8 cellular contexts compared by ENCODE assay signal in the genomic region with DNA sequence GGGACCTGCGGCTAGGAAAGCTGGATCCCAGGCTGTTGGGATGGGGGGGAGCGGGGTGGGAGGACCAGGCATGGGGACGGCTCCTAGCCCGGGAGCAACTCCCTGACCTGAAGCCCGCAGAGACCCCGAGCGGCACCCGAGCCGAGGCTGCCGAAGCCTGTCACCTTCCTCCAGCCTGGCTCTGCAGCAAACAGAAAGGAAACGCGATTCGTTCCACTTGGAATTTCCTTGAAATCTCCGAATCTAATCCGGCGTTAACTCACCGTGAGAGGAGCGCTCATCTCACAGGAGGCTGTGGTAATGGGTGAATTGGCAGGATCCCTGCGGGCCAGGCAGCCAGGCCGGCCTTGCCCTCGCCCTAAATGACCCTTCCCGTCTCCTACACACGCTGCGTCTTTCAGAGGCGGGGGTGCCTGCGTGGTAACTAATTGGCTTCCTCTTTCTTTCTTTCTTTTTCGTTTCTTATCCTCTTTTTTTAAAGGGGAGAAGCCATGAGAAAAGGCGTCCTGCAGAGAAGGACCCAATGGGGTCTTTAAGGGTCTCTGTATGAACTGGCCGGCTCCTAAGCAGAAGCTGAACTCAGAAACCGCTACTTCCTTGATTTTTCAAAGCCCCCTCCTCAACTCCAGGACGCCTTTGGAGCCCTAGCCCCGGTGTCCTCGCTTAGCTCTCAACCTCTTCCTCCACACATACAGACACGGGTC. TPM values are rescaled to one million over a fixed set of nuclear protein-coding genes. Genes with fewer than 3 reads are reported as not detected.
DNase-seq lines count a peak whose midpoint lies in the region; ATAC-seq and TF ChIP-seq lines count a peak whose summit lies in the region.

No MANE protein-coding gene starts in this region.

- no peaks in the 10 kb centered on the region for H3K9me3 Mint-ChIP-seq in neural progenitor cell

- H3K27me3 Mint-ChIP-seq in neural progenitor cell (ENCODE audit: insufficient read depth, low read depth), result peaks cover 62% of the 10 kb centered on the region

- peak overlapping the region; percentile 94 for H3K4me3 Mint-ChIP-seq in neural progenitor cell

- no peak overlapping the region for H2AFZ ChIP-seq in neural progenitor cell (replicated peaks)

- no peak for TF ChIP-seq CTCF in breast epithelium (IDR thresholded peaks at IDR 0.05)
- TF ChIP-seq CTCF in neural progenitor cell (IDR thresholded peaks at IDR 0.05), result no peak
- no peak for TF ChIP-seq CTCF in uterus (IDR thresholded peaks at IDR 0.05)

- POLR2A ChIA-PET in HEK293T (lab: Yijun Ruan, JAX), result no interaction called here

- H3K27ac ChIP-seq in HUES6 (ENCODE audit: low read depth, low read length) (no peak overlapping the region), breast epithelium (no peak overlapping the region), neural progenitor cell (no peak overlapping the region), uterus (no peak overlapping the region)

- no peak for ATAC-seq in HG03095 (IDR thresholded peaks at IDR 0.05; ENCODE audit: unreplicated experiment)
- ATAC-seq in HG03460 (IDR thresholded peaks at IDR 0.05; ENCODE audit: unreplicated experiment), result no peak

- H3K36me3 Mint-ChIP-seq in neural progenitor cell, result no peaks in the 10 kb centered on the region

- H3K27ac Mint-ChIP-seq in neural progenitor cell, result peak overlapping the region; percentile 77

- H3K9ac ChIP-seq in HUES6 (ENCODE audit: low read length) (no peak overlapping the region), neural progenitor cell (no peak overlapping the region)

- H3K4me3 ChIP-seq in HUES6 (ENCODE audit: low read depth, low read length), result peak overlapping the region; percentile 62
- peak overlapping the region; percentile 26 to 63 (median 43) for H3K4me3 ChIP-seq in breast epithelium
- H3K4me3 ChIP-seq in neural progenitor cell, result peak overlapping the region; percentile 42
- peak overlapping the region in 1 of 2 donors; percentile 17 for H3K4me3 ChIP-seq in uterus

- H3K4me1 ChIP-seq in HUES6 (ENCODE audit: control insufficient read depth, insufficient read depth, low read length) (peaks cover 28% of the 10 kb centered on the region), breast epithelium (peaks cover 10 to 26% of the 10 kb centered on the region in 2 donors), neural progenitor cell (peaks cover 39% of the 10 kb centered on the region), uterus (peaks cover 0 to 12% of the 10 kb centered on the region in 2 donors)

- CTCF ChIA-PET in HEK293T (lab: Yijun Ruan, JAX), result no interaction called here

- H3K36me3 ChIP-seq in HUES6 (ENCODE audit: control insufficient read depth, insufficient read depth, low read length) (no peaks in the 10 kb centered on the region), breast epithelium (no peaks in the 10 kb centered on the region), neural progenitor cell (no peaks in the 10 kb centered on the region), uterus (no peaks in the 10 kb centered on the region)

- H3K79me2 ChIP-seq in neural progenitor cell (ENCODE audit: low read depth), result no peaks in the 10 kb centered on the region

- DNase-seq in Daoy (ENCODE audit: low read depth) (peak; percentile 47), breast epithelium (ENCODE audit: low spot score in 2 of 2) (no peak), neural progenitor cell (ENCODE audit: low spot score) (peak; percentile 57), uterus (no peak), HEK293T (ENCODE audit: extremely low spot score) (no peak)

- peaks cover 98% of the 10 kb centered on the region for H3K27me3 ChIP-seq in HUES6 (ENCODE audit: control insufficient read depth, insufficient read depth, low read length)
- peaks cover 16 to 94% of the 10 kb centered on the region in 2 donors for H3K27me3 ChIP-seq in breast epithelium
- peaks cover 100% of the 10 kb centered on the region for H3K27me3 ChIP-seq in neural progenitor cell
- H3K27me3 ChIP-seq in uterus, result peaks cover 27 to 77% of the 10 kb centered on the region in 2 donors

- peak overlapping the region; percentile 72 for H3K4me2 ChIP-seq in neural progenitor cell

- peaks cover 38% of the 10 kb centered on the region for H3F3A ChIP-seq in neural progenitor cell (ENCODE audit: low read depth)

- intact Hi-C loops in breast epithelium (cut with DNase I; ENCODE audit: low total_unique reads) (no loop called here), uterus (cut with DNase I; ENCODE audit: low total_unique reads) (loop anchor here (10.0 kb wide), 1 partner anchor 51 kb away; no protein-coding TSS in a partner anchor)

- no peak for TF ChIP-seq POLR2A in breast epithelium (IDR thresholded peaks at IDR 0.05)
- TF ChIP-seq POLR2A in uterus (IDR thresholded peaks at IDR 0.05), result no peak

- H3K9me3 ChIP-seq in HUES6 (ENCODE audit: control insufficient read depth, insufficient read depth, low read depth, low read length) (no peaks in the 10 kb centered on the region), breast epithelium (no peaks in the 10 kb centered on the region), neural progenitor cell (ENCODE audit: low read depth) (no peaks in the 10 kb centered on the region), uterus (no peaks in the 10 kb centered on the region)

- H4K20me1 ChIP-seq in neural progenitor cell (ENCODE audit: low read depth), result peaks cover 68% of the 10 kb centered on the region

- H3K4me1 Mint-ChIP-seq in neural progenitor cell, result peaks cover 52% of the 10 kb centered on the region

TF ChIP-seq in HEK293T, 16 proteins besides CTCF, POLR2A, EP300 and RAD21:
- TF ChIP-seq FOXK2 (IDR thresholded peaks at IDR 0.05), result no peak
- TF ChIP-seq TARDBP (IDR thresholded peaks at IDR 0.05), result no peak
- TF ChIP-seq NFRKB (IDR thresholded peaks at IDR 0.05), result no peak
- TF ChIP-seq ARNT (IDR thresholded peaks at IDR 0.05), result no peak
- TF ChIP-seq ELF4 (IDR thresholded peaks at IDR 0.05), result no peak
- TF ChIP-seq, protein P1, sequence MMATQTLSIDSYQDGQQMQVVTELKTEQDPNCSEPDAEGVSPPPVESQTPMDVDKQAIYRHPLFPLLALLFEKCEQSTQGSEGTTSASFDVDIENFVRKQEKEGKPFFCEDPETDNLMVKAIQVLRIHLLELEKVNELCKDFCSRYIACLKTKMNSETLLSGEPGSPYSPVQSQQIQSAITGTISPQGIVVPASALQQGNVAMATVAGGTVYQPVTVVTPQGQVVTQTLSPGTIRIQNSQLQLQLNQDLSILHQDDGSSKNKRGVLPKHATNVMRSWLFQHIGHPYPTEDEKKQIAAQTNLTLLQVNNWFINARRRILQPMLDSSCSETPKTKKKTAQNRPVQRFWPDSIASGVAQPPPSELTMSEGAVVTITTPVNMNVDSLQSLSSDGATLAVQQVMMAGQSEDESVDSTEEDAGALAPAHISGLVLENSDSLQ (IDR thresholded peaks at IDR 0.05), result no peak
- no peak for TF ChIP-seq CTBP1 (IDR thresholded peaks at IDR 0.05; ENCODE audit: borderline replicate concordance)
- no peak for TF ChIP-seq LEF1 (IDR thresholded peaks at IDR 0.05; ENCODE audit: borderline replicate concordance)
- no peak for TF ChIP-seq L3MBTL2 (conservative IDR thresholded peaks at IDR 0.05)
- TF ChIP-seq SUZ12 (IDR thresholded peaks at IDR 0.05), result no peak
- no peak for TF ChIP-seq BHLHE40 (IDR thresholded peaks at IDR 0.05; ENCODE audit: borderline replicate concordance)
- TF ChIP-seq HDGF (IDR thresholded peaks at IDR 0.05; ENCODE audit: borderline replicate concordance), result no peak
- no peak for TF ChIP-seq ZNF384 (IDR thresholded peaks at IDR 0.05)
- no peak for TF ChIP-seq SP1 (IDR thresholded peaks at IDR 0.05)

RNA-seq across cellular contexts. Expression of a gene that starts 8.5 kb away (rescaled TPM):
- total RNA-seq in Daoy (2014; rRNA removed; shearing (Covaris generic)), result under 0.01 and 0.17 TPM in 2 replicates
- total RNA-seq in breast epithelium (under 1 TPM in 1 of 3 donors, not detected in 2; 0.59 TPM), neural progenitor cell (ENCODE audit: low replicate concordance) (0.06 TPM in 1 of 2 replicates, not detected in the other), uterus (under 1 TPM in 1 of 4 donors, not detected in 3; 0.55 TPM)

Comparison
In these comparisons a context has a peak if more than half of its experiments do, and no peak if none do; other contexts are left out.
1. DNase-seq: peak in Daoy (single experiment) and neural progenitor cell (single experiment); none in breast epithelium (0 of 2), uterus (0 of 2) and HEK293T (single experiment).